In the genomic region with DNA sequence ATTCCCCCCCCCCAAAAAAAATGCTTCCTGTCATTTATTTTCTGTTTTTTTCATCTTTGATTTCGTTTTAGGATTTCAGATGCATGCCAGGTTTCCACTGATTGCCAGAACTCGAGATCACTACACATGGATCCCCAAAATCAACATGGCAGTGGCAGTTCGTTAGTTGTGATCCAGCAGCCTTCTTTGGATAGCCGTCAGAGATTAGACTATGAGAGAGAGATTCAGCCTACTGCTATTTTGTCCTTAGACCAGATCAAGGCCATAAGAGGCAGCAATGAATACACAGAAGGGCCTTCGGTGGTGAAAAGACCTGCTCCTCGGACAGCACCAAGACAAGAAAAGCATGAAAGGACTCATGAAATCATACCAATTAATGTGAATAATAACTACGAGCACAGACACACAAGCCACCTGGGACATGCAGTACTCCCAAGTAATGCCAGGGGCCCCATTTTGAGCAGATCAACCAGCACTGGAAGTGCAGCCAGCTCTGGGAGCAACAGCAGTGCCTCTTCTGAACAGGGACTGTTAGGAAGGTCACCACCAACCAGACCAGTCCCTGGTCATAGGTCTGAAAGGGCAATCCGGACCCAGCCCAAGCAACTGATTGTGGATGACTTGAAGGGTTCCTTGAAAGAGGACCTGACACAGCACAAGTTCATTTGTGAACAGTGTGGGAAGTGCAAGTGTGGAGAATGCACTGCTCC, we compare ENCODE assay signal across 1 cellular context.
TF ChIP-seq lines count a peak whose summit lies in the region.

No MANE protein-coding gene starts in this region.

TF ChIP-seq in IMR-90, 13 proteins besides CTCF, POLR2A, EP300 and RAD21:
- TF ChIP-seq CEBPB (IDR thresholded peaks at IDR 0.05; ENCODE audit: low read depth, low read length) (no peak), SMC3 (IDR thresholded peaks at IDR 0.05; ENCODE audit: low read depth, low read length) (no peak), MAFK (IDR thresholded peaks at IDR 0.05; ENCODE audit: low read depth, low read length) (no peak)
